Comparison of ENCODE assay signal across 11 cellular contexts in the genomic region with DNA sequence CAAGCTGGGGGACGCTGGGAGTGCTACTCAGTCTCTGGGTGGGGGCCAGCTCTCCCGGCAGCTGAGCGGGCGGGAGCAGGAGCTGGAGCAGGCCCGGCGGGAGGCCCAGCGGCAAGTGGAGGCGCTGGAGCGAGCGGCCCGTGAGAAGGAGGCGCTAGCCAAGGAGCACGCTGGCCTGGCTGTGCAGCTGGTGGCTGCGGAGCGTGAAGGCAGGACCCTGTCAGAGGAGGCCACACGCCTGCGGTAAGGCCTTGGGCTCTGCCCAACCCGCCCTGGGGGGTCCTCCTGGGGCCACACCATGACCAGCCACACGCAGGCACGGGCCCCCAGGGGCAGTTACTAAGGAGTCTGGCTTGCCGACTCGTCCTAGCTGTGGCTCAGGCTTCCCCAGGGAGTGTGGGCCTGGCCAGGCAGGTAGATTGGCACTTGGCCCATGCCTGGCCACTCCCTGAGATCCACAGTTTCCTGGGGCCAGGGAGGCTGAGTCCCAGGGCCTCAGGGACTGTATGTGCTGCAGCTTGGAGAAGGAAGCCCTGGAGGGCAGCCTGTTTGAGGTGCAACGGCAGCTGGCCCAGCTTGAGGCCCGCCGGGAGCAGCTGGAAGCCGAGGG. TPM values are rescaled to one million over a fixed set of nuclear protein-coding genes. Genes with fewer than 3 reads are reported as not detected.
DNase-seq lines count a peak whose midpoint lies in the region; ATAC-seq and TF ChIP-seq lines count a peak whose summit lies in the region.
"Not testable (repeated sequence)": the region's sequence is repeated elsewhere in the genome, so short reads cannot be mapped to it uniquely, and the experiment has no call there.
"Had no signal": no experiment of that assay in that cellular context is flagged by ENCODE, and none has a peak within 500 bp of the region (broad histone marks: within the 10 kb centered on the region; RNA-seq: fewer than 3 reads in every experiment).

No MANE protein-coding gene starts in this region.

- H3K9me3 ChIP-seq in duodenal mucosa (ENCODE audit: control insufficient read depth in 1 of 2, low read length in 2 of 2); mucosa of stomach (ENCODE audit: control insufficient read depth, low read length); upper lobe of right lung: not testable (repeated sequence)

- not testable (repeated sequence) for H3K27me3 ChIP-seq in duodenal mucosa (ENCODE audit: control insufficient read depth in 1 of 2, insufficient read depth in 2 of 2, low read length in 2 of 2); mucosa of stomach (ENCODE audit: control insufficient read depth, insufficient read depth, low read length); upper lobe of right lung

- TF ChIP-seq CTCF in upper lobe of right lung (IDR thresholded peaks at IDR 0.05), result not testable (repeated sequence)

- peak overlapping the region; percentile 44 for H3K27ac ChIP-seq in duodenal mucosa (ENCODE audit: low read depth, low read length)
- not testable (repeated sequence) for H3K27ac ChIP-seq in upper lobe of right lung

- DNase-seq in DMS79 (lab: John Stamatoyannopoulos, UW), result peak; percentile 100
- DNase-seq in NCI-H1105 treated with DMSO at 0.1 percent for 48 hours (lab: John Stamatoyannopoulos, UW), result peak; percentile 16
- DNase-seq in NCI-H510A (lab: John Stamatoyannopoulos, UW), result peak; percentile 68
- peak; percentile 28 for DNase-seq in T1000 (lab: John Stamatoyannopoulos, UW)
- DNase-seq in kidney glomerular epithelial cell (lab: John Stamatoyannopoulos, UW), result peak; percentile 18
- DNase-seq in upper lobe of right lung, result not testable (repeated sequence)

- peak overlapping the region in 1 of 2 donors; percentile 15 for H3K9ac ChIP-seq in duodenal mucosa (ENCODE audit: low read depth in 1 of 2, low read length in 2 of 2)
- peak overlapping the region; percentile 62 for H3K9ac ChIP-seq in mucosa of stomach (ENCODE audit: low read length)

- peak; percentile 43 for ATAC-seq in upper lobe of right lung

- H3K36me3 ChIP-seq in duodenal mucosa (ENCODE audit: control insufficient read depth in 1 of 2, insufficient read depth in 2 of 2, low read length in 2 of 2); mucosa of stomach (ENCODE audit: control insufficient read depth, insufficient read depth, low read length); upper lobe of right lung: not testable (repeated sequence)

- intact Hi-C loops in upper lobe of right lung (cut with DNase I), result not testable (repeated sequence)

- not testable (repeated sequence) for H3K4me1 ChIP-seq in duodenal mucosa (ENCODE audit: control insufficient read depth in 1 of 2, insufficient read depth in 2 of 2, low read length in 2 of 2); upper lobe of right lung
- H3K4me1 ChIP-seq in mucosa of stomach (ENCODE audit: control insufficient read depth, insufficient read depth, low read length), result peaks cover 11% of the 10 kb centered on the region

- H3K4me3 ChIP-seq in duodenal mucosa (ENCODE audit: low read depth in 1 of 2, low read length in 2 of 2); mucosa of stomach (ENCODE audit: low read length); upper lobe of right lung: not testable (repeated sequence)

RNA-seq across cellular contexts. Expression of gene CROCC, which starts 26.7 kb away (rescaled TPM):
- 20.9 TPM for total RNA-seq in upper lobe of right lung

RNA-seq across cellular contexts. Expression of gene MFAP2, which starts 32.0 kb away (rescaled TPM):
- 14.8 TPM for total RNA-seq in upper lobe of right lung
- total RNA-seq: activated naive CD8-positive, alpha-beta T cell treated with anti-CD3 and anti-CD28 coated beads, Interleukin-2, amount 10 ng/mL, durations not matched to agents 7 days and 5 days; T-helper 17 cell had no signal

RNA-seq across cellular contexts. Expression of gene RNU1-2, which starts 52.6 kb away (rescaled TPM):
- 6,622 TPM for total RNA-seq in upper lobe of right lung
- total RNA-seq: fibroblast of villous mesenchyme had no signal
